ENCODE assay signal across 29 cellular contexts in genomic region chr20:9388160-9388825, GRCh38.
"Had no signal": no experiment of that assay in that cellular context is flagged by ENCODE, and none has a peak within 500 bp of the region (broad histone marks: within the 10 kb centered on the region; RNA-seq: fewer than 3 reads in every experiment).

No MANE protein-coding gene starts in this region.

- H3K9me3 ChIP-seq: body of pancreas, esophagus squamous epithelium, gastroesophageal sphincter, heart right ventricle had no signal

- H3K27ac Mint-ChIP-seq: activated CD4-positive, alpha-beta memory T cell treated with anti-CD3 and anti-CD28 coated beads, Interleukin-2, amount 10 ng/mL, durations not matched to agents 7 days and 5 days; activated CD4-positive, alpha-beta T cell treated with anti-CD3 and anti-CD28 coated beads, Interleukin-2, amount 10 ng/mL, durations not matched to agents 7 days and 5 days; activated naive CD8-positive, alpha-beta T cell; activated T-helper 17 cell treated with anti-CD3 and anti-CD28 coated beads, Interleukin-2, amount 50 U/mL, for 72 hours; effector memory CD8-positive, alpha-beta T cell had no signal

- H3K4me1 Mint-ChIP-seq: activated T-helper 17 cell treated with anti-CD3 and anti-CD28 coated beads, Interleukin-2, amount 50 U/mL, for 72 hours had no signal

- H3K36me3 Mint-ChIP-seq: activated naive CD8-positive, alpha-beta T cell had no signal

- H3K4me3 ChIP-seq: body of pancreas, esophagus squamous epithelium, gastroesophageal sphincter, heart right ventricle had no signal

- H3K9me3 Mint-ChIP-seq: activated T-cell treated with anti-CD3 and anti-CD28 coated beads, Interleukin-2, amount 50 U/mL, for 4 hours; activated T-helper 17 cell treated with anti-CD3 and anti-CD28 coated beads, Interleukin-2, amount 50 U/mL, for 72 hours had no signal

- H3K4me3 Mint-ChIP-seq: activated CD4-positive, alpha-beta memory T cell treated with anti-CD3 and anti-CD28 coated beads, Interleukin-2, amount 10 ng/mL, durations not matched to agents 7 days and 5 days; activated CD4-positive, alpha-beta T cell treated with anti-CD3 and anti-CD28 coated beads, Interleukin-2, amount 10 ng/mL, durations not matched to agents 7 days and 5 days; activated naive CD8-positive, alpha-beta T cell; activated T-cell treated with anti-CD3 and anti-CD28 coated beads, Interleukin-2, amount 50 U/mL, for 4 hours; activated T-helper 17 cell treated with anti-CD3 and anti-CD28 coated beads, Interleukin-2, amount 50 U/mL, for 72 hours; effector memory CD8-positive, alpha-beta T cell had no signal

- H3K27me3 Mint-ChIP-seq: activated CD4-positive, alpha-beta memory T cell treated with anti-CD3 and anti-CD28 coated beads, Interleukin-2, amount 10 ng/mL, durations not matched to agents 7 days and 5 days; activated CD4-positive, alpha-beta T cell treated with anti-CD3 and anti-CD28 coated beads, Interleukin-2, amount 10 ng/mL, durations not matched to agents 7 days and 5 days; activated naive CD8-positive, alpha-beta T cell; activated T-helper 17 cell treated with anti-CD3 and anti-CD28 coated beads, Interleukin-2, amount 50 U/mL, for 72 hours had no signal

- DNase-seq: activated CD4-positive, alpha-beta memory T cell treated with anti-CD3 and anti-CD28 coated beads, Interleukin-2, amount 10 ng/mL, durations not matched to agents 7 days and 5 days; activated CD4-positive, alpha-beta T cell treated with anti-CD3 and anti-CD28 coated beads for 1 hour; activated CD4-positive, alpha-beta T cell treated with anti-CD3 and anti-CD28 coated beads for 4 hours; activated CD4-positive, alpha-beta T cell treated with anti-CD3 and anti-CD28 coated beads, Interleukin-2, amount 10 ng/mL, durations not matched to agents 7 days and 5 days; activated CD4-positive, alpha-beta T cell treated with anti-CD3 and anti-CD28 coated beads, Interleukin-2, amount 50 U/mL, for 4 hours; activated CD8-positive, alpha-beta memory T cell treated with anti-CD3 and anti-CD28 coated beads, Interleukin-2, amount 50 U/mL, for 48 hours; activated effector memory CD4-positive, alpha-beta T cell treated with Interleukin-2 at 50 U/mL for 16 hours; activated gamma-delta T cell treated with Interleukin-2 at 50 U/mL for 16 hours; activated naive CD4-positive, alpha-beta T cell treated with anti-CD3 and anti-CD28 coated beads, Interleukin-2, amount 50 U/mL, for 16 hours; activated naive CD4-positive, alpha-beta T cell treated with Interleukin-2 at 50 U/mL for 16 hours; activated T-cell treated with anti-CD3 and anti-CD28 coated beads for 4 hours; activated T-cell treated with anti-CD3 and anti-CD28 coated beads, Interleukin-2, amount 50 U/mL, for 4 hours; amygdala; aorta; body of pancreas; caudate nucleus; cortex of kidney; dermis blood vessel endothelial cell; effector CD4-positive, alpha-beta T cell; effector memory CD8-positive, alpha-beta T cell; esophagus squamous epithelium; foreskin melanocyte; heart right ventricle; T-helper 2 cell had no signal

- H3K36me3 ChIP-seq: esophagus squamous epithelium had no signal

- ATAC-seq: activated T-cell treated with anti-CD3 and anti-CD28 coated beads, Interleukin-2, amount 50 U/mL, for 4 hours; activated T-helper 17 cell treated with anti-CD3 and anti-CD28 coated beads, Interleukin-2, amount 50 U/mL, for 72 hours; effector memory CD8-positive, alpha-beta T cell; gastroesophageal sphincter; heart right ventricle had no signal

- FAIRE-seq: colon, endothelial cell of umbilical vein had no signal
